ENCODE assay signal across 25 cellular contexts in the genomic region with DNA sequence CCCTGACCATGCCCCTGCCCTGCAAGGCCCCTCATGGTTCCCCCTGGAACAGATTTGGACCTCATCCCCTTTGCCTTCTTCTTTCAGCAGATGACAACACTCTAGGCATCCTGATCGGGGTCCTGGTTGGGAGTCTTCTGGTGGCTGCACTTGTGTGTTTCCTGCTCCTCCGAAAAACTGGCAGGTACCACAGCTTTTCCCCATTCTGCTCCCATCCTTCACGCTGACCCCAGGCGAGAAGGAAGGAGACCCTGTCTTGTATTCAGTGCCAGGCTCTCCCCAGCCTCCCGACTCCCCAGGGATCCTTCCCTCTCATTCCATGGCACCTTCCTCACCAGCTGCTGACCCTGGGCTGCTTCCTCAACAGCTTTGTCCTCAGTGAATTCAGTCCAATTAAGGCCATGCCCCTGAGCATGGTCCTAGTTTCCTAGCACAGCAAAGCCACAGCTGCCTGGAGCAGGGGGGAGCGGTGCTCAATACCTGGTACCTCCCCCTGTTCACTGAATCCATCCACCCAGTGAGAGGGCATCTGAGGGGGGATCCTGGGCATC. TPM values are rescaled to one million over a fixed set of nuclear protein-coding genes. Genes with fewer than 3 reads are reported as not detected.
"Had no signal": no experiment of that assay in that cellular context is flagged by ENCODE, and none has a peak within 500 bp of the region (broad histone marks: within the 10 kb centered on the region; RNA-seq: fewer than 3 reads in every experiment).

No MANE protein-coding gene starts in this region.

- H3K4me1 Mint-ChIP-seq: mesothelial cell of epicardium had no signal

- DNase-seq: dermis blood vessel endothelial cell; dorsolateral prefrontal cortex; effector CD4-positive, alpha-beta T cell; effector memory CD4-positive, alpha-beta T cell; esophagus squamous epithelium; foreskin fibroblast; foreskin melanocyte; gastrocnemius medialis; glutamatergic neuron; heart right ventricle; hippocampal formation; left cardiac atrium; left lung; left ventricle myocardium superior; lower lobe of right lung; mesenchymal stem cell; mucosa of descending colon had no signal

- H3K4me3 Mint-ChIP-seq: mesothelial cell of epicardium had no signal

- H3K27me3 ChIP-seq: gastrocnemius medialis had no signal

- H3K27ac Mint-ChIP-seq: mesothelial cell of epicardium had no signal

- H3K36me3 ChIP-seq: esophagus squamous epithelium, gastrocnemius medialis, lower lobe of right lung had no signal

- H3K27ac ChIP-seq: coronary artery, dorsolateral prefrontal cortex, esophagus squamous epithelium, gastrocnemius medialis, heart right ventricle, left lung, lower lobe of right lung had no signal

- H3K36me3 Mint-ChIP-seq: mesothelial cell of epicardium had no signal

- H3K4me3 ChIP-seq: coronary artery, dorsolateral prefrontal cortex, esophagus squamous epithelium, gastrocnemius medialis, heart right ventricle, left lung, lower lobe of right lung, mucosa of descending colon had no signal

- ATAC-seq: gastrocnemius medialis, heart right ventricle, left cardiac atrium, left lung, left ventricle myocardium superior, lower lobe of right lung, mucosa of descending colon had no signal

- H3K9me3 ChIP-seq: gastrocnemius medialis had no signal

- H3K4me1 ChIP-seq: esophagus squamous epithelium, gastrocnemius medialis, heart right ventricle, left lung, lower lobe of right lung had no signal

RNA-seq across cellular contexts. Expression of a gene that starts 8.4 kb away (rescaled TPM):
- total RNA-seq: epithelial cell of proximal tubule, kidney epithelial cell, mesothelial cell of epicardium, myocyte had no signal

RNA-seq across cellular contexts. Expression of a gene that starts 42.5 kb away (rescaled TPM):
- total RNA-seq: dermis blood vessel endothelial cell, endothelial cell of umbilical vein, epithelial cell of proximal tubule, glomerular endothelial cell, kidney epithelial cell, lung microvascular endothelial cell, mesothelial cell of epicardium, myocyte had no signal
